ENCODE assay signal across 8 cellular contexts in genomic region chr5:96662725-96663513, GRCh38. TPM values are rescaled to one million over a fixed set of nuclear protein-coding genes. Genes with fewer than 3 reads are reported as not detected.
DNase-seq lines count a peak whose midpoint lies in the region; ATAC-seq, FAIRE-seq and TF ChIP-seq lines count a peak whose summit lies in the region.

No MANE protein-coding gene starts in this region.

- H2AFZ ChIP-seq in keratinocyte (ENCODE audit: control insufficient read depth, low read length) = peak overlapping the region; percentile 95

- H3K9ac ChIP-seq in keratinocyte (ENCODE audit: control insufficient read depth, extremely low read depth, insufficient read depth, low read length) = peak overlapping the region; percentile 98

- ATAC-seq in GM18519 (IDR thresholded peaks at IDR 0.05; ENCODE audit: low FRiP score, unreplicated experiment) (peak; percentile 65), HG03039 (IDR thresholded peaks at IDR 0.05; ENCODE audit: unreplicated experiment) (peak; percentile 74)

- dilution Hi-C loops in keratinocyte (cut with MboI; ENCODE audit: extremely low pct_ligation_motif_present, low sequenced_read_pairs) = no loop called here

- H4K20me1 ChIP-seq in keratinocyte (ENCODE audit: control insufficient read depth, extremely low read depth, insufficient read depth, low read length) = peaks cover 9% of the 10 kb centered on the region

- TF ChIP-seq CTCF in keratinocyte (optimal IDR thresholded peaks at IDR 0.05 in 1 of 3, IDR thresholded peaks at IDR 0.05 in 1 of 3, conservative IDR thresholded peaks at IDR 0.05 in 1 of 3; ENCODE audit: extremely low read depth in 1 of 3, insufficient read depth in 2 of 3, low read length in 3 of 3) = peak in 2 of 3 experiments; percentile 8 to 12

- no peaks in the 10 kb centered on the region for H3K9me1 ChIP-seq in keratinocyte (ENCODE audit: control insufficient read depth, extremely low read depth, insufficient read depth, low read length)

- H3K4me1 ChIP-seq in keratinocyte (ENCODE audit: control insufficient read depth, extremely low read depth, insufficient read depth, low read length) = peaks cover 41% of the 10 kb centered on the region

- H3K9me3 ChIP-seq in keratinocyte (ENCODE audit: control insufficient read depth, low read depth, low read length) = no peaks in the 10 kb centered on the region

- H3K27ac ChIP-seq in keratinocyte (ENCODE audit: control insufficient read depth, insufficient read depth, low read length) = peak overlapping the region; percentile 89

- peak; percentile 87 for DNase-seq in A172 (ENCODE audit: low spot score)
- peak; percentile 30 for DNase-seq in NCI-H2081 treated with DMSO at 0.1 percent for 48 hours (lab: John Stamatoyannopoulos, UW)
- DNase-seq in activated CD4-positive, CD25-positive, alpha-beta regulatory T cell (lab: John Stamatoyannopoulos, UW) = peak; percentile 43 to 64 (median 54)
- DNase-seq in central memory CD4-positive, alpha-beta T cell = peak; percentile 84
- no peak for DNase-seq in keratinocyte (ENCODE audit: low read depth, low spot score)
- DNase-seq in stimulated activated CD4-positive, alpha-beta T cell treated with anti-CD3 and anti-CD28 coated beads, Interleukin-15, amount 100 ng/mL, for 1 hour (ENCODE audit: low read depth in 1 of 2, low spot score in 1 of 2) = peak; percentile 69 to 83

- FAIRE-seq in keratinocyte (lab: Jason Lieb, UNC) = no peak

- H3K79me2 ChIP-seq in keratinocyte (ENCODE audit: control insufficient read depth, insufficient read depth, low read length) = peaks cover 47% of the 10 kb centered on the region

- H3K36me3 ChIP-seq in keratinocyte (ENCODE audit: control insufficient read depth in 2 of 2, extremely low read depth in 1 of 2, insufficient read depth in 2 of 2, low read length in 2 of 2) = no peaks in the 10 kb centered on the region

- peak overlapping the region; percentile 94 for H3K4me2 ChIP-seq in keratinocyte (ENCODE audit: control insufficient read depth, extremely low read depth, insufficient read depth, low read depth, low read length)

- peak overlapping the region; percentile 78 to 96 (median 85) for H3K4me3 ChIP-seq in keratinocyte (ENCODE audit: control insufficient read depth in 2 of 3, extremely low read depth in 1 of 3, insufficient read depth in 2 of 3, low read depth in 1 of 3, low read length in 3 of 3)

- H3K27me3 ChIP-seq in keratinocyte (ENCODE audit: control insufficient read depth, extremely low read depth, insufficient read depth, low read length) = no peaks in the 10 kb centered on the region

RNA-seq across cellular contexts. Expression of gene CAST, which starts 0.7 kb away (rescaled TPM):
- total RNA-seq in A172 (2014; rRNA removed; shearing (Covaris generic)) = 166 and 225 TPM in 2 replicates
- polyA plus RNA-seq in keratinocyte = 148 to 343 TPM (median 238 TPM) in 3 replicates
- 1,030 TPM for polyA plus RNA-seq in keratinocyte (2011; ENCODE audit: low read depth)
- 209 and 268 TPM in 2 replicates for polyA plus RNA-seq in keratinocyte (2011; cell fraction: cytosol; rRNA removed)
- 383 and 505 TPM in 2 replicates for polyA plus RNA-seq in keratinocyte (2011; cell fraction: nucleus; rRNA removed)
- polyA plus RNA-seq in keratinocyte (2012; ENCODE audit: low replicate concordance) = 252 and 292 TPM in 2 replicates
- 62.9 to 205 TPM (median 111 TPM) in 3 replicates for polyA minus RNA-seq in keratinocyte
- polyA minus RNA-seq in keratinocyte (2011; cell fraction: cytosol; rRNA and poly(A)+ RNA removed) = 227 TPM
- polyA minus RNA-seq in keratinocyte (2011; cell fraction: nucleus; rRNA and poly(A)+ RNA removed) = 331 and 508 TPM in 2 replicates
